2 cellular contexts compared by ENCODE assay signal in genomic region chr6:160678744-160679401, GRCh38.
TF ChIP-seq lines count a peak whose summit lies in the region.

No MANE protein-coding gene starts in this region.

TF ChIP-seq in SK-N-SH, 30 proteins besides CTCF, POLR2A, EP300 and RAD21 (continued from another document):
- TF ChIP-seq USF2 (IDR thresholded peaks at IDR 0.05; ENCODE audit: borderline replicate concordance, low read depth, low read length) (no peak), TCF12 (IDR thresholded peaks at IDR 0.05) (no peak), NRF1 (IDR thresholded peaks at IDR 0.05; ENCODE audit: low read depth, low read length) (no peak)

TF ChIP-seq in liver, 16 proteins besides CTCF, POLR2A, EP300 and RAD21 (continued from another document):
- TF ChIP-seq ATF3 (IDR thresholded peaks at IDR 0.05) (no peak), REST (IDR thresholded peaks at IDR 0.05) (no peak)
- TF ChIP-seq, protein P1, sequence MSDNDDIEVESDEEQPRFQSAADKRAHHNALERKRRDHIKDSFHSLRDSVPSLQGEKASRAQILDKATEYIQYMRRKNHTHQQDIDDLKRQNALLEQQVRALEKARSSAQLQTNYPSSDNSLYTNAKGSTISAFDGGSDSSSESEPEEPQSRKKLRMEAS (IDR thresholded peaks at IDR 0.05), result no peak
TF ChIP-seq in liver: peak in this region for 0.
